In the genomic region with DNA sequence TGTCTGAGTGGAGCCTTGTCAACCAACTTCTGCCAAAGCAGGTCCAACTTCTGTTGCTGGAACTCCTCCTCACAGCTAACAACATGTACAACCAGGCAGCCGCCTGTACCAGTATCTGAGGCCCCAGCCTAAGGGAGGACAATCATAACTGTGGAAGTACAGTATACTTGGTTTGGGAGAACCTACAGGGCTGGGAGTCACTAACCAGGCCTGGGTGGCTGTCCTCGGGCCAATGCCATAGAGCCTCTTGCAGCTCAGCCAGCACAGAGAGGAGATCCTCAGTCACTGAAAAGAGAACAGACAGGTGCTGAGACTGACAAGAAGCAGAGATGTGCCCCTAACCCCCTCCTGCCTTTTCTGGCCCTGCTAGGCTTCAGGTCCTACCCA, we compare ENCODE assay signal across 9 cellular contexts. TPM values are rescaled to one million over a fixed set of nuclear protein-coding genes. Genes with fewer than 3 reads are reported as not detected.
DNase-seq lines count a peak whose midpoint lies in the region; ATAC-seq and TF ChIP-seq lines count a peak whose summit lies in the region.
"Had no signal": no experiment of that assay in that cellular context is flagged by ENCODE, and none has a peak within 500 bp of the region (broad histone marks: within the 10 kb centered on the region; RNA-seq: fewer than 3 reads in every experiment).

No MANE protein-coding gene starts in this region.

- no peak overlapping the region for H2BK12ac ChIP-seq in trophoblast cell (ENCODE audit: low read length)

- CTCF ChIA-PET in PC-3 (lab: Charles Lee) = interaction anchor here (0.6 to 1.9 kb wide), 3 partner anchors 10 to 29 kb away, joined by 3 to 14 read pairs (median 4); a partner anchor contains a TSS

- no peaks in the 10 kb centered on the region for H3K27me3 ChIP-seq in GM06990 (replicated peaks; ENCODE audit: control insufficient read depth, insufficient read depth, low read length)
- no peaks in the 10 kb centered on the region for H3K27me3 ChIP-seq in PC-3 (ENCODE audit: low read length)
- H3K27me3 ChIP-seq in trophoblast cell (ENCODE audit: insufficient read depth, low read length) = no peaks in the 10 kb centered on the region

- TF ChIP-seq CTCF in GM06990 (IDR thresholded peaks at IDR 0.05; ENCODE audit: insufficient read depth, low read length, poor library complexity, severe bottlenecking) (no peak), PC-3 (conservative IDR thresholded peaks at IDR 0.05; ENCODE audit: low read depth, low read length) (no peak), epithelial cell of esophagus (IDR thresholded peaks at IDR 0.05; ENCODE audit: insufficient read depth, low read depth, low read length, missing control alignments) (no peak)

- H2AK5ac ChIP-seq in trophoblast cell (ENCODE audit: low read length) = no peak overlapping the region

- H3K9ac ChIP-seq in PC-3 (ENCODE audit: low read length) (peak overlapping the region; percentile 96; the same call in 1 of the 2 replicates), trophoblast cell (ENCODE audit: low read length) (peak overlapping the region; percentile 67)

- no peak overlapping the region for H3K27ac ChIP-seq in PC-3 (ENCODE audit: low read length)
- no peak overlapping the region for H3K27ac ChIP-seq in trophoblast cell (ENCODE audit: low read depth, low read length)

- no peak overlapping the region for H4K12ac ChIP-seq in trophoblast cell (ENCODE audit: low read depth, low read length)

- H3K14ac ChIP-seq in trophoblast cell (ENCODE audit: low read length) = peak overlapping the region; percentile 32

- H3F3A ChIP-seq in PC-3 (ENCODE audit: low read length, unreplicated experiment) = no peaks in the 10 kb centered on the region

- H3K36me3 ChIP-seq in GM06990 (ENCODE audit: control insufficient read depth, insufficient read depth, low read length) = peaks cover 35% of the 10 kb centered on the region
- H3K36me3 ChIP-seq in PC-3 (ENCODE audit: low read depth, low read length) = peaks cover 23% of the 10 kb centered on the region
- peaks cover 47 to 48% of the 10 kb centered on the region in 2 experiments for H3K36me3 ChIP-seq in trophoblast cell (ENCODE audit: control insufficient read depth in 1 of 2, insufficient read depth in 2 of 2, low read length in 2 of 2)

- peak overlapping the region; percentile 99 for H3K4me2 ChIP-seq in PC-3 (ENCODE audit: low read length)
- peak overlapping the region; percentile 86 for H3K4me2 ChIP-seq in trophoblast cell (ENCODE audit: low read length)

- H3K23ac ChIP-seq in trophoblast cell (ENCODE audit: low read length) = no peak overlapping the region

- H4K20me1 ChIP-seq in PC-3 (ENCODE audit: low read length) = peaks cover 8% of the 10 kb centered on the region

- intact Hi-C loops in PC-3 (cut with micrococcal nuclease) = no loop called here
- intact Hi-C loops in posterior vena cava (cut with DNase I) = no loop called here

- H3K9me2 ChIP-seq in PC-3 (replicated peaks; ENCODE audit: low read length) = no peaks in the 10 kb centered on the region

- H3K4me1 ChIP-seq in PC-3 (ENCODE audit: insufficient read depth, low read length) (peaks cover 22% of the 10 kb centered on the region; the same call in 1 of the 2 replicates), trophoblast cell (ENCODE audit: control insufficient read depth in 1 of 2, insufficient read depth in 2 of 2, low read length in 2 of 2) (peaks cover 6 to 16% of the 10 kb centered on the region in 2 experiments)

- no peak overlapping the region for H2BK5ac ChIP-seq in trophoblast cell (ENCODE audit: low read depth, low read length, poor library complexity)

- no peak overlapping the region for H2AFZ ChIP-seq in PC-3 (ENCODE audit: low read length)
- H2AFZ ChIP-seq in trophoblast cell (ENCODE audit: insufficient read depth, low read length, poor library complexity) = peak overlapping the region; percentile 14

- ATAC-seq in PC-3 = no peak
- no peak for ATAC-seq in HG03025 (IDR thresholded peaks at IDR 0.05; ENCODE audit: low FRiP score, unreplicated experiment)

- H3K79me2 ChIP-seq in PC-3 (ENCODE audit: low read length) = peaks cover 42% of the 10 kb centered on the region
- peaks cover 15% of the 10 kb centered on the region for H3K79me2 ChIP-seq in trophoblast cell (ENCODE audit: control insufficient read depth, insufficient read depth, low read length, poor library complexity)

- H3K9me3 ChIP-seq in PC-3 (ENCODE audit: low read length) = no peaks in the 10 kb centered on the region
- H3K9me3 ChIP-seq in trophoblast cell (ENCODE audit: insufficient read depth, low read depth, low read length) = peaks cover 2% of the 10 kb centered on the region

- POLR2A ChIA-PET in PC-3 (lab: Charles Lee; ENCODE audit: unreplicated experiment) = interaction anchor here (0.6 to 1.0 kb wide), 3 partner anchors 9 to 98 kb away, joined by 3 to 5 read pairs (median 3); a partner anchor contains a TSS

- no peak overlapping the region for H3K4ac ChIP-seq in trophoblast cell (ENCODE audit: low read depth, low read length)

- no peak overlapping the region for H4K91ac ChIP-seq in trophoblast cell (ENCODE audit: low read depth, low read length)

- no peak overlapping the region for H2BK120ac ChIP-seq in trophoblast cell (ENCODE audit: insufficient read depth, low read length, poor library complexity)

- no peak overlapping the region for H3K18ac ChIP-seq in trophoblast cell (ENCODE audit: low read length)

- no peak for DNase-seq in GM06990 (ENCODE audit: extremely low read depth, insufficient read length)
- DNase-seq in PC-3 = no peak
- DNase-seq in epithelial cell of esophagus (ENCODE audit: low read depth) = no peak
- DNase-seq in trophoblast cell = no peak
- DNase-seq in NOMO-1 treated with DMSO at 0.1 percent for 48 hours (lab: John Stamatoyannopoulos, UW; ENCODE audit: unreplicated experiment) = no peak
- no peak for DNase-seq in NCI-H2227 (lab: John Stamatoyannopoulos, UW; ENCODE audit: unreplicated experiment)
- no peak for DNase-seq in posterior vena cava (ENCODE audit: low spot score)
- DNase-seq: foreskin melanocyte had no signal

- H3K4me3 ChIP-seq in GM06990 (replicated peaks; ENCODE audit: low read depth, low read length) (peak overlapping the region; percentile 95), PC-3 (ENCODE audit: low read length) (peak overlapping the region; percentile 94), epithelial cell of esophagus (ENCODE audit: low read length) (peak overlapping the region; percentile 72), trophoblast cell (ENCODE audit: low read depth, low read length) (peak overlapping the region; percentile 88)

- H3K79me1 ChIP-seq in trophoblast cell (ENCODE audit: low read length) = peaks cover 25% of the 10 kb centered on the region

- WGBS in trophoblast cell (ENCODE audit: extremely low coverage, insufficient coverage, insufficient read length) = no CpG with 5 or more reads among the region's 2 CpGs

- no peak overlapping the region for H4K8ac ChIP-seq in trophoblast cell (ENCODE audit: low read depth, low read length)

- BruUV-seq in PC-3 (replicated peaks; lab: Mats Ljungman, UMichigan) = no TSS peak

RNA-seq across cellular contexts. Expression of a gene that starts 1.2 kb away (rescaled TPM):
- total RNA-seq in PC-3 (2014; rRNA removed) (37.2 and 43.3 TPM in 2 replicates), posterior vena cava (10 to 100 TPM in 1 of 2 donors, 1 to 10 TPM in 1; 9.8 to 12.1 TPM)
- 26.4 and 27.5 TPM in 2 replicates for polyA plus RNA-seq in trophoblast cell (2013)

RNA-seq across cellular contexts. Expression of a gene that starts 4.7 kb away (rescaled TPM):
- 191 and 211 TPM in 2 replicates for total RNA-seq in PC-3 (2014; rRNA removed)
- 59.8 and 65.4 TPM in 2 replicates for polyA plus RNA-seq in trophoblast cell (2013)
- total RNA-seq in posterior vena cava = 10 to 100 TPM; 57.8 to 62.0 TPM

RNA-seq across cellular contexts. Expression of a gene that starts 10.0 kb away (rescaled TPM):
- total RNA-seq in PC-3 (2014; rRNA removed) (92.7 and 117 TPM in 2 replicates), posterior vena cava (10 to 100 TPM; 72.9 to 95.5 TPM)
- 72.0 and 72.8 TPM in 2 replicates for polyA plus RNA-seq in trophoblast cell (2013)

RNA-seq across cellular contexts. Expression of a gene that starts 12.0 kb away (rescaled TPM):
- total RNA-seq in PC-3 (2014; rRNA removed) (532 and 576 TPM in 2 replicates), posterior vena cava (100 to 1,000 TPM in 1 of 2 donors, 10 to 100 TPM in 1; 96.4 to 112 TPM)
- polyA plus RNA-seq in trophoblast cell (2013) = 226 and 229 TPM in 2 replicates

RNA-seq across cellular contexts. Expression of a gene that starts 27.2 kb away (rescaled TPM):
- total RNA-seq in PC-3 (2014; rRNA removed) (44.5 and 50.1 TPM in 2 replicates), posterior vena cava (10 to 100 TPM; 16.4 to 26.1 TPM)
- polyA plus RNA-seq in trophoblast cell (2013) = 7.1 and 7.2 TPM in 2 replicates
